In genomic region chr5:62289813-62290212, GRCh38 we compare ENCODE assay signal across 18 cellular contexts.
"Had no signal": no experiment of that assay in that cellular context is flagged by ENCODE, and none has a peak within 500 bp of the region (broad histone marks: within the 10 kb centered on the region; RNA-seq: fewer than 3 reads in every experiment).

No MANE protein-coding gene starts in this region.

- H3K9me3 Mint-ChIP-seq: activated naive CD4-positive, alpha-beta T cell treated with anti-CD3 and anti-CD28 coated beads, Interleukin-2, amount 50 U/mL, for 24 hours; type B pancreatic cell had no signal

- ATAC-seq: right cardiac atrium, T-cell had no signal

- H3K4me3 ChIP-seq: colonic mucosa, esophagus muscularis mucosa, left ventricle myocardium inferior, SJCRH30, thoracic aorta, vagina had no signal

- H3K36me3 ChIP-seq: colonic mucosa, esophagus muscularis mucosa, left ventricle myocardium inferior, SJCRH30, thoracic aorta, vagina had no signal

- H3K4me3 Mint-ChIP-seq: activated CD4-positive, alpha-beta T cell treated with anti-CD3 and anti-CD28 coated beads, Interleukin-2, amount 10 ng/mL, durations not matched to agents 7 days and 5 days; activated naive CD4-positive, alpha-beta T cell treated with anti-CD3 and anti-CD28 coated beads, Interleukin-2, amount 50 U/mL, for 24 hours; mesothelial cell of epicardium; nephron progenitor cell; T-cell; type B pancreatic cell had no signal

- H3K27me3 ChIP-seq: colonic mucosa, esophagus muscularis mucosa, SJCRH30, vagina had no signal

- H3K27me3 Mint-ChIP-seq: activated naive CD4-positive, alpha-beta T cell treated with anti-CD3 and anti-CD28 coated beads, Interleukin-2, amount 50 U/mL, for 24 hours; T-cell had no signal

- H3K4me1 ChIP-seq: colonic mucosa, esophagus muscularis mucosa, left ventricle myocardium inferior, parathyroid adenoma, SJCRH30, vagina had no signal

- H3K27ac Mint-ChIP-seq: activated CD4-positive, alpha-beta T cell treated with anti-CD3 and anti-CD28 coated beads, Interleukin-2, amount 10 ng/mL, durations not matched to agents 7 days and 5 days; activated naive CD4-positive, alpha-beta T cell treated with anti-CD3 and anti-CD28 coated beads, Interleukin-2, amount 50 U/mL, for 24 hours; mesothelial cell of epicardium; nephron progenitor cell; type B pancreatic cell had no signal

- H3K36me3 Mint-ChIP-seq: mesothelial cell of epicardium, type B pancreatic cell had no signal

- H3K4me1 Mint-ChIP-seq: mesothelial cell of epicardium, nephron progenitor cell had no signal

- H3K27ac ChIP-seq: colonic mucosa, esophagus muscularis mucosa, left ventricle myocardium inferior, parathyroid adenoma, SJCRH30, thoracic aorta, vagina had no signal

- H3K9me3 ChIP-seq: colonic mucosa, esophagus muscularis mucosa, SJCRH30, thoracic aorta, vagina had no signal

- DNase-seq: activated CD4-positive, alpha-beta T cell treated with anti-CD3 and anti-CD28 coated beads, Interleukin-2, amount 10 ng/mL, durations not matched to agents 7 days and 5 days; activated gamma-delta T cell; amygdala; colonic mucosa; hippocampal formation; left ventricle myocardium inferior; nephron progenitor cell; right cardiac atrium; SJCRH30; stimulated activated CD4-positive, alpha-beta T cell treated with anti-CD3 and anti-CD28 coated beads, Interleukin-4, amount 100 ng/mL, for 4 hours; T-cell had no signal
